In genomic region chr3:108589081-108589997, GRCh38 we compare ENCODE assay signal across 1 cellular context.
TF ChIP-seq lines count a peak whose summit lies in the region.

Gene CIP2A, minus strand, starts transcription at chr3:108589438. Its CDS starts 63 bp downstream, at chr3:108589375.
Gene DZIP3, plus strand, starts transcription at chr3:108589722. Its CDS starts 15,685 bp downstream, at chr3:108605407.

TF ChIP-seq in HEK293, 187 proteins besides CTCF, POLR2A, EP300 and RAD21 (continued from another document and continues in another):
- TF ChIP-seq PRDM10 (tag by site-specific recombination; IDR thresholded peaks at IDR 0.05): peak; percentile 97
- TF ChIP-seq ZNF133 (tag by site-specific recombination; IDR thresholded peaks at IDR 0.05): no peak
- TF ChIP-seq ZNF37A (tag by site-specific recombination; IDR thresholded peaks at IDR 0.05): no peak
- no peak for TF ChIP-seq ZNF404 (tag by site-specific recombination; IDR thresholded peaks at IDR 0.05)
- TF ChIP-seq GLI4 (tag by site-specific recombination; IDR thresholded peaks at IDR 0.05): no peak
- TF ChIP-seq ZBTB17 (tag by site-specific recombination; IDR thresholded peaks at IDR 0.05): peak; percentile 62
- no peak for TF ChIP-seq KLF7 (tag by site-specific recombination; IDR thresholded peaks at IDR 0.05; ENCODE audit: borderline replicate concordance)
- no peak for TF ChIP-seq ZNF544 (tag by site-specific recombination; IDR thresholded peaks at IDR 0.05)
- TF ChIP-seq ZBTB48 (tag by site-specific recombination; IDR thresholded peaks at IDR 0.05): peak; percentile 99
- TF ChIP-seq ZNF76 (tag by site-specific recombination; IDR thresholded peaks at IDR 0.05; ENCODE audit: borderline replicate concordance, low read depth): peak; percentile 71
- peak; percentile 44 for TF ChIP-seq ZEB2 (tag by site-specific recombination; IDR thresholded peaks at IDR 0.05)
- no peak for TF ChIP-seq ZNF843 (tag by site-specific recombination; IDR thresholded peaks at IDR 0.05)
- no peak for TF ChIP-seq ZNF558 (tag by site-specific recombination; IDR thresholded peaks at IDR 0.05)
- TF ChIP-seq ZNF350 (tag by site-specific recombination; IDR thresholded peaks at IDR 0.05): no peak
- TF ChIP-seq KLF10 (tag by site-specific recombination; IDR thresholded peaks at IDR 0.05): peak; percentile 33; the same call in 1 of the 2 replicates
- no peak for TF ChIP-seq ZNF214 (tag by site-specific recombination; IDR thresholded peaks at IDR 0.05; ENCODE audit: borderline replicate concordance)
- no peak for TF ChIP-seq FEZF1 (tag by site-specific recombination; IDR thresholded peaks at IDR 0.05)
- TF ChIP-seq ZNF24 (tag by site-specific recombination; IDR thresholded peaks at IDR 0.05): 0 out of 2 replicates have a peak, but pooled peaks have one; percentile 15
- no peak for TF ChIP-seq ZNF23 (tag by site-specific recombination; IDR thresholded peaks at IDR 0.05; ENCODE audit: borderline replicate concordance)
- TF ChIP-seq ZNF660 (tag by site-specific recombination; IDR thresholded peaks at IDR 0.05): peak; percentile 17; the same call in 1 of the 2 replicates
- TF ChIP-seq ZNF366 (tag by site-specific recombination; conservative IDR thresholded peaks at IDR 0.05): no peak
- TF ChIP-seq ZNF16 (tag by site-specific recombination; IDR thresholded peaks at IDR 0.05; ENCODE audit: low read depth): no peak
- TF ChIP-seq ZBTB10 (tag by site-specific recombination; IDR thresholded peaks at IDR 0.05): peak; percentile 94
- no peak for TF ChIP-seq PRDM6 (tag by site-specific recombination; IDR thresholded peaks at IDR 0.05)
- peak; percentile 39 for TF ChIP-seq SETDB1 (IDR thresholded peaks at IDR 0.05; ENCODE audit: insufficient read length, low read length)
- TF ChIP-seq ZNF560 (tag by site-specific recombination; IDR thresholded peaks at IDR 0.05; ENCODE audit: borderline replicate concordance): no peak
- no peak for TF ChIP-seq ZNF747 (tag by site-specific recombination; IDR thresholded peaks at IDR 0.05)
- no peak for TF ChIP-seq ZNF792 (tag by site-specific recombination; IDR thresholded peaks at IDR 0.05)
- TF ChIP-seq BCL11B (tag by site-specific recombination; IDR thresholded peaks at IDR 0.05; ENCODE audit: low read depth): no peak; the same call in 1 of the 2 replicates
- no peak; the same call in 1 of the 2 replicates for TF ChIP-seq ZNF10 (tag by site-specific recombination; IDR thresholded peaks at IDR 0.05)
- no peak for TF ChIP-seq ZNF302 (tag by site-specific recombination; IDR thresholded peaks at IDR 0.05; ENCODE audit: low read depth)
- no peak for TF ChIP-seq ZNF155 (tag by site-specific recombination; IDR thresholded peaks at IDR 0.05)
- peak; percentile 24; the same call in 1 of the 2 replicates for TF ChIP-seq KLF8 (tag by site-specific recombination; IDR thresholded peaks at IDR 0.05)
- TF ChIP-seq ZNF423 (tag by site-specific recombination; IDR thresholded peaks at IDR 0.05): peak; percentile 87
- TF ChIP-seq OVOL3 (tag by site-specific recombination; IDR thresholded peaks at IDR 0.05): no peak
- no peak for TF ChIP-seq ZFP3 (tag by site-specific recombination; IDR thresholded peaks at IDR 0.05; ENCODE audit: low read depth)
- no peak for TF ChIP-seq ZNF280C (tag by site-specific recombination; IDR thresholded peaks at IDR 0.05)
- no peak for TF ChIP-seq ZNF585B (tag by site-specific recombination; IDR thresholded peaks at IDR 0.05)
- no peak for TF ChIP-seq ZNF132 (tag by site-specific recombination; IDR thresholded peaks at IDR 0.05; ENCODE audit: borderline replicate concordance)
- no peak for TF ChIP-seq ZNF19 (tag by site-specific recombination; IDR thresholded peaks at IDR 0.05; ENCODE audit: low read depth)
- peak; percentile 66 for TF ChIP-seq ZFHX2 (tag by site-specific recombination; conservative IDR thresholded peaks at IDR 0.05)
- no peak for TF ChIP-seq BCL6B (tag by site-specific recombination; IDR thresholded peaks at IDR 0.05)
- TF ChIP-seq ZNF677 (tag by site-specific recombination; IDR thresholded peaks at IDR 0.05): no peak
- TF ChIP-seq HOXC10 (CRISPR knock-in tag; IDR thresholded peaks at IDR 0.05): no peak
- TF ChIP-seq ZNF707 (tag by site-specific recombination; IDR thresholded peaks at IDR 0.05): no peak
- 0 out of 2 replicates have a peak, but pooled peaks have one; percentile 51 for TF ChIP-seq ZSCAN30 (tag by site-specific recombination; IDR thresholded peaks at IDR 0.05)
- no peak for TF ChIP-seq ZNF26 (tag by site-specific recombination; IDR thresholded peaks at IDR 0.05)
- no peak for TF ChIP-seq MYNN (tag by site-specific recombination; IDR thresholded peaks at IDR 0.05; ENCODE audit: borderline replicate concordance)
- no peak; the same call in 1 of the 2 replicates for TF ChIP-seq ZNF394 (tag by site-specific recombination; IDR thresholded peaks at IDR 0.05; ENCODE audit: borderline replicate concordance)
- TF ChIP-seq ZNF48 (tag by site-specific recombination; IDR thresholded peaks at IDR 0.05): no peak
- no peak for TF ChIP-seq IKZF3 (tag by site-specific recombination; IDR thresholded peaks at IDR 0.05)
- no peak for TF ChIP-seq HOXA7 (CRISPR knock-in tag; IDR thresholded peaks at IDR 0.05; ENCODE audit: borderline replicate concordance)
- TF ChIP-seq, protein P1, sequence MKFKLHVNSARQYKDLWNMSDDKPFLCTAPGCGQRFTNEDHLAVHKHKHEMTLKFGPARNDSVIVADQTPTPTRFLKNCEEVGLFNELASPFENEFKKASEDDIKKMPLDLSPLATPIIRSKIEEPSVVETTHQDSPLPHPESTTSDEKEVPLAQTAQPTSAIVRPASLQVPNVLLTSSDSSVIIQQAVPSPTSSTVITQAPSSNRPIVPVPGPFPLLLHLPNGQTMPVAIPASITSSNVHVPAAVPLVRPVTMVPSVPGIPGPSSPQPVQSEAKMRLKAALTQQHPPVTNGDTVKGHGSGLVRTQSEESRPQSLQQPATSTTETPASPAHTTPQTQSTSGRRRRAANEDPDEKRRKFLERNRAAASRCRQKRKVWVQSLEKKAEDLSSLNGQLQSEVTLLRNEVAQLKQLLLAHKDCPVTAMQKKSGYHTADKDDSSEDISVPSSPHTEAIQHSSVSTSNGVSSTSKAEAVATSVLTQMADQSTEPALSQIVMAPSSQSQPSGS (tag by site-specific recombination; IDR thresholded peaks at IDR 0.05; ENCODE audit: low read depth): no peak
- TF ChIP-seq ZNF473 (tag by site-specific recombination; IDR thresholded peaks at IDR 0.05): no peak
- TF ChIP-seq ZNF580 (tag by site-specific recombination; IDR thresholded peaks at IDR 0.05): peak; percentile 66; the same call in 1 of the 2 replicates
- peak; percentile 50; the same call in 1 of the 2 replicates for TF ChIP-seq ZNF629 (tag by site-specific recombination; IDR thresholded peaks at IDR 0.05)
- no peak for TF ChIP-seq ZNF174 (tag by site-specific recombination; IDR thresholded peaks at IDR 0.05)
- TF ChIP-seq ZSCAN16 (tag by site-specific recombination; IDR thresholded peaks at IDR 0.05): no peak
- no peak for TF ChIP-seq ZNF529 (tag by site-specific recombination; IDR thresholded peaks at IDR 0.05; ENCODE audit: insufficient replicate concordance)
- TF ChIP-seq ZNF184 (tag by site-specific recombination; IDR thresholded peaks at IDR 0.05): no peak
- TF ChIP-seq SP3 (tag by site-specific recombination; IDR thresholded peaks at IDR 0.05): peak; percentile 62
- TF ChIP-seq ZBTB20 (tag by site-specific recombination; IDR thresholded peaks at IDR 0.05): 0 out of 2 replicates have a peak, but pooled peaks have one; percentile 15
